Comparison of ENCODE assay signal across 22 cellular contexts in genomic region chr2:175576270-175576669, GRCh38.
DNase-seq lines count a peak whose midpoint lies in the region; ATAC-seq, FAIRE-seq and TF ChIP-seq lines count a peak whose summit lies in the region.
"Had no signal": no experiment of that assay in that cellular context is flagged by ENCODE, and none has a peak within 500 bp of the region (broad histone marks: within the 10 kb centered on the region; RNA-seq: fewer than 3 reads in every experiment).

No MANE protein-coding gene starts in this region.

- no peak for TF ChIP-seq POLR2A in HepG2 (IDR thresholded peaks at IDR 0.05; ENCODE audit: insufficient read depth in 1 of 2, low read depth in 2 of 2, low read length in 2 of 2)
- TF ChIP-seq POLR2A in right lobe of liver (IDR thresholded peaks at IDR 0.05): no peak

- peak overlapping the region; percentile 24; the same call in 1 of the 2 replicates for H3K4me2 ChIP-seq in HepG2 (ENCODE audit: low read depth, low read length)
- H3K4me2 ChIP-seq in smooth muscle cell: no peak overlapping the region

- H3K27ac ChIP-seq in HepG2 (ENCODE audit: extremely low read length, insufficient read depth, low read length) (no peak overlapping the region), right lobe of liver (no peak overlapping the region), tibial artery (no peak overlapping the region), smooth muscle cell (ENCODE audit: low read depth) (no peak overlapping the region)
- H3K27ac ChIP-seq: heart right ventricle, RWPE1, upper lobe of left lung had no signal

- H3K36me3 Mint-ChIP-seq in WTC11: no peaks in the 10 kb centered on the region
- H3K36me3 Mint-ChIP-seq: brain had no signal

- H3K9me3 ChIP-seq in HepG2 (ENCODE audit: low read length): no peaks in the 10 kb centered on the region
- H3K9me3 ChIP-seq in right lobe of liver: no peaks in the 10 kb centered on the region
- no peaks in the 10 kb centered on the region for H3K9me3 ChIP-seq in tibial artery
- no peaks in the 10 kb centered on the region for H3K9me3 ChIP-seq in smooth muscle cell (replicated peaks; ENCODE audit: low read depth)
- H3K9me3 ChIP-seq: heart right ventricle, upper lobe of left lung had no signal

- CTCF ChIA-PET in HepG2 (lab: Yijun Ruan, JAX; ENCODE audit: low intra/inter-chr PET ratio, low total read pairs): no interaction called here
- CTCF ChIA-PET in WTC11 (lab: Charles Lee): interaction anchor here (0.8 kb wide), 1 partner anchor 978 kb away, joined by 3 read pairs; no protein-coding TSS in a partner anchor

- no peak overlapping the region for H3K27ac Mint-ChIP-seq in WTC11

- POLR2A ChIA-PET in HepG2 (lab: Yijun Ruan, JAX): no interaction called here
- POLR2A ChIA-PET in WTC11 (lab: Charles Lee): no interaction called here

- H3K79me2 ChIP-seq in HepG2 (ENCODE audit: insufficient read depth, low read length) (no peaks in the 10 kb centered on the region), smooth muscle cell (ENCODE audit: low read depth) (no peaks in the 10 kb centered on the region)

- no peak overlapping the region for H3K4me3 Mint-ChIP-seq in WTC11
- H3K4me3 Mint-ChIP-seq: brain, CD14-positive monocyte had no signal

- no peaks in the 10 kb centered on the region for H3F3A ChIP-seq in smooth muscle cell (ENCODE audit: low read depth)

- no TSS peak for BruUV-seq in HepG2 (replicated peaks; lab: Mats Ljungman, UMichigan)

- no peaks in the 10 kb centered on the region for H3K27me3 Mint-ChIP-seq in WTC11 (ENCODE audit: low read depth)

- ATAC-seq in HepG2 (peak; percentile 50; the same call in 2 of the 3 replicates), right lobe of liver (no peak), HG03095 (IDR thresholded peaks at IDR 0.05; ENCODE audit: unreplicated experiment) (peak; percentile 19), WTC11 (peak; percentile 54; the same call in 1 of the 2 replicates), HG02870 (IDR thresholded peaks at IDR 0.05; ENCODE audit: unreplicated experiment) (no peak), HG03045 (IDR thresholded peaks at IDR 0.05; ENCODE audit: unreplicated experiment) (no peak)
- ATAC-seq: K562, SK-N-SH treated with all-trans-retinoic acid at 6 μM for 48 hours had no signal

- H3K9ac ChIP-seq in HepG2 (ENCODE audit: insufficient read depth, low read depth, low read length): no peak overlapping the region
- H3K9ac ChIP-seq in smooth muscle cell (ENCODE audit: low read depth): no peak overlapping the region

- DNase-seq in HepG2 (ENCODE audit: low spot score) (no peak), right lobe of liver (no peak), WTC11 (ENCODE audit: low spot score) (no peak), tibial artery (no peak), smooth muscle cell (lab: John Stamatoyannopoulos, UW; ENCODE audit: unreplicated experiment) (no peak)
- DNase-seq: activated CD4-positive, CD25-positive, alpha-beta regulatory T cell treated with anti-CD3 and anti-CD28 coated beads, Interleukin-2, amount 50 U/mL, for 72 hours; heart right ventricle; NCI-H1930; stimulated activated naive CD4-positive, alpha-beta T cell treated with Interleukin-2 at 50 U/mL for 16 hours; T-helper 9 cell; upper lobe of left lung had no signal

- no peaks in the 10 kb centered on the region for H3K27me3 ChIP-seq in HepG2 (ENCODE audit: control insufficient read depth in 1 of 2, insufficient read depth in 2 of 2, low read length in 2 of 2)
- H3K27me3 ChIP-seq in right lobe of liver: no peaks in the 10 kb centered on the region
- no peaks in the 10 kb centered on the region for H3K27me3 ChIP-seq in tibial artery
- no peaks in the 10 kb centered on the region for H3K27me3 ChIP-seq in smooth muscle cell (ENCODE audit: low read depth)
- H3K27me3 ChIP-seq: heart right ventricle, upper lobe of left lung had no signal

- H3K9me3 Mint-ChIP-seq in WTC11: peaks cover 4% of the 10 kb centered on the region
- H3K9me3 Mint-ChIP-seq: brain had no signal

- peaks cover 14% of the 10 kb centered on the region for H3K4me1 ChIP-seq in HepG2 (ENCODE audit: insufficient read depth, low read length)
- peaks cover 0 to 16% (median 4%) of the 10 kb centered on the region in 4 donors for H3K4me1 ChIP-seq in right lobe of liver
- H3K4me1 ChIP-seq in tibial artery: no peaks in the 10 kb centered on the region
- H3K4me1 ChIP-seq in smooth muscle cell (ENCODE audit: low read depth): peaks cover 6% of the 10 kb centered on the region
- H3K4me1 ChIP-seq: upper lobe of left lung had no signal

- H3K36me3 ChIP-seq in HepG2 (replicated peaks in 1 of 2; ENCODE audit: control insufficient read depth in 1 of 2, insufficient read depth in 2 of 2, low read length in 2 of 2): no peaks in the 10 kb centered on the region
- no peaks in the 10 kb centered on the region for H3K36me3 ChIP-seq in right lobe of liver
- no peaks in the 10 kb centered on the region for H3K36me3 ChIP-seq in tibial artery
- no peaks in the 10 kb centered on the region for H3K36me3 ChIP-seq in smooth muscle cell (ENCODE audit: low read depth)
- H3K36me3 ChIP-seq: heart right ventricle, upper lobe of left lung had no signal

- TF ChIP-seq CTCF in HepG2 (CRISPR knock-in tag; IDR thresholded peaks at IDR 0.05): no peak
- TF ChIP-seq CTCF in right lobe of liver (IDR thresholded peaks at IDR 0.05): no peak
- TF ChIP-seq CTCF in WTC11 (IDR thresholded peaks at IDR 0.05): no peak
- TF ChIP-seq CTCF in tibial artery (IDR thresholded peaks at IDR 0.05): no peak
- no peak for TF ChIP-seq CTCF in smooth muscle cell (IDR thresholded peaks at IDR 0.05; ENCODE audit: borderline replicate concordance, insufficient read depth, poor library complexity, severe bottlenecking)

- FAIRE-seq in HepG2 (lab: Jason Lieb, UNC): no peak
- FAIRE-seq: A204.1, colon, G401.6, K562 had no signal

- H4K20me1 ChIP-seq in HepG2 (ENCODE audit: insufficient read depth, low read length) (no peaks in the 10 kb centered on the region), smooth muscle cell (ENCODE audit: low read depth) (no peaks in the 10 kb centered on the region)

- H3K4me3 ChIP-seq in HepG2 (replicated peaks in 1 of 3; ENCODE audit: insufficient read depth in 1 of 3, low read depth in 2 of 3, low read length in 3 of 3): no peak overlapping the region
- no peak overlapping the region for H3K4me3 ChIP-seq in right lobe of liver
- no peak overlapping the region for H3K4me3 ChIP-seq in tibial artery
- no peak overlapping the region for H3K4me3 ChIP-seq in smooth muscle cell
- H3K4me3 ChIP-seq: heart right ventricle, K562, upper lobe of left lung had no signal

- TF ChIP-seq RAD21 in HepG2 (CRISPR knock-in tag; IDR thresholded peaks at IDR 0.05): no peak

- intact Hi-C loops in HepG2 (cut with micrococcal nuclease; ENCODE audit: unreplicated experiment): no loop called here
- intact Hi-C loops in right lobe of liver (cut with DNase I): no loop called here
- intact Hi-C loops in tibial artery (cut with DNase I; ENCODE audit: low total_unique reads): no loop called here

- TF ChIP-seq EP300 in HepG2 (IDR thresholded peaks at IDR 0.05; ENCODE audit: low read depth in 2 of 2, low read length in 2 of 2) (no peak), HepG2 (CRISPR knock-in tag; IDR thresholded peaks at IDR 0.05; ENCODE audit: borderline replicate concordance) (no peak)

- in situ Hi-C loops in HepG2 (cut with HindIII; ENCODE audit: extremely low pct_ligation_motif_present, low pct_unique_long_range_greater_than_20kb): no loop called here

- no peak overlapping the region for H2AFZ ChIP-seq in HepG2 (ENCODE audit: low read length)
- H2AFZ ChIP-seq in smooth muscle cell (ENCODE audit: low read depth): no peak overlapping the region

- 34% methylated on average over 2 of the region's 2 CpGs for WGBS in HepG2 (ENCODE audit: low lambda C conversion rate)
- 69% methylated on average over 2 of the region's 2 CpGs for WGBS in right lobe of liver (ENCODE audit: insufficient coverage, low coverage, low lambda C conversion rate, missing lambda C conversion rate)
- WGBS in smooth muscle cell (ENCODE audit: low lambda C conversion rate): 94% methylated on average over 2 of the region's 2 CpGs

- peaks cover 22% of the 10 kb centered on the region for H3K4me1 Mint-ChIP-seq in WTC11

TF ChIP-seq in HepG2, 621 proteins besides CTCF, POLR2A, EP300 and RAD21:
- TF ChIP-seq E2F1 (CRISPR knock-in tag; IDR thresholded peaks at IDR 0.05): no peak

TF ChIP-seq in WTC11, 78 proteins besides CTCF, POLR2A, EP300 and RAD21 (continues in another document):
- TF ChIP-seq ZNF219 (CRISPR knock-in tag; IDR thresholded peaks at IDR 0.05; ENCODE audit: borderline replicate concordance): no peak
- TF ChIP-seq ZNF425 (CRISPR knock-in tag; conservative IDR thresholded peaks at IDR 0.05): no peak
- no peak for TF ChIP-seq TEAD4 (CRISPR knock-in tag; IDR thresholded peaks at IDR 0.05)
- no peak for TF ChIP-seq RELA (CRISPR knock-in tag; IDR thresholded peaks at IDR 0.05; ENCODE audit: borderline replicate concordance)
- TF ChIP-seq E2F1 (CRISPR knock-in tag; IDR thresholded peaks at IDR 0.05): no peak
- no peak for TF ChIP-seq SP1 (CRISPR knock-in tag; conservative IDR thresholded peaks at IDR 0.05)
- no peak for TF ChIP-seq MXD4 (CRISPR knock-in tag; IDR thresholded peaks at IDR 0.05; ENCODE audit: borderline replicate concordance)
- no peak for TF ChIP-seq CBFB (CRISPR knock-in tag; IDR thresholded peaks at IDR 0.05; ENCODE audit: low read depth)

Comparison
In these comparisons a context has a peak if more than half of its experiments do, and no peak if none do; other contexts are left out.
1. ATAC-seq: peak in HepG2 (single experiment), HG03095 (single experiment) and WTC11 (single experiment); none in right lobe of liver (0 of 4), HG02870 (single experiment) and HG03045 (single experiment).